In the genomic region with DNA sequence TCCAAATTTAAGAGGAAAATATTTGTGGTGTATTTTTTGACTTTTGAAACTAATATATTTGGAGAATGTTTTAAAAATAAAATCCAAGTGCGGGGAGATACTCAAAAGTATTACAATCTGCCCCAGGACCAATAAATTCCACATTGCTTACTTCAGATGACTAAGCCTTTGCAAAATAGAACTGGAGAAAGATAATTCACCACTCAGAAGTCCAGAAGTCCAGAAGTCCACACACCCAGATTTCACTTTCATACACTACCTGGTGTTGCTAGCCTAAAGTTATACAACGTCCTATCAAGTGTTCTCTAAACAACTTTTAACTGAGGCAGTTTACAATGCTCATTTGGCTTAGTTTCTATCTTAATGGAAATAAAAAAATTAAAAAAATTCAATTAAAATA, we compare ENCODE assay signal across 18 cellular contexts.
A peak's percentile ranks its signal among the peaks of the same experiment; 100 is the strongest.
DNase-seq lines count a peak whose midpoint lies in the region; ATAC-seq and TF ChIP-seq lines count a peak whose summit lies in the region.
"Had no signal": no experiment of that assay in that cellular context is flagged by ENCODE, and none has a peak within 500 bp of the region (broad histone marks: within the 10 kb centered on the region; RNA-seq: fewer than 3 reads in every experiment).

No MANE protein-coding gene starts in this region.

- H3K9me3 ChIP-seq in SK-N-SH: no peaks in the 10 kb centered on the region
- H3K9me3 ChIP-seq in PC-3 (ENCODE audit: low read length): no peaks in the 10 kb centered on the region
- no peaks in the 10 kb centered on the region for H3K9me3 ChIP-seq in hepatocyte (ENCODE audit: low read depth)
- H3K9me3 ChIP-seq: BE2C had no signal

- H3K27ac ChIP-seq in SK-N-SH (ENCODE audit: low read depth in 2 of 2, low read length in 1 of 2) (no peak overlapping the region), PC-3 (ENCODE audit: low read length) (no peak overlapping the region), hepatocyte (no peak overlapping the region)
- H3K27ac ChIP-seq: 22Rv1, C4-2B, HL-60 had no signal

- H3F3A ChIP-seq in SK-N-SH (replicated peaks; ENCODE audit: insufficient read depth): no peaks in the 10 kb centered on the region
- H3F3A ChIP-seq in PC-3 (ENCODE audit: low read length, unreplicated experiment): no peaks in the 10 kb centered on the region

- BruUV-seq in PC-3 (replicated peaks; lab: Mats Ljungman, UMichigan): no TSS peak

- H3K4me3 ChIP-seq in SK-N-SH (ENCODE audit: low read depth in 2 of 2, low read length in 1 of 2) (no peak overlapping the region), PC-3 (ENCODE audit: low read length) (no peak overlapping the region), hepatocyte (no peak overlapping the region)

- POLR2A ChIA-PET in SK-N-SH (lab: Yijun Ruan, JAX) (no interaction called here), PC-3 (lab: Charles Lee; ENCODE audit: unreplicated experiment) (no interaction called here)

- H3K27me3 ChIP-seq in SK-N-SH (ENCODE audit: insufficient read depth) (no peaks in the 10 kb centered on the region), PC-3 (ENCODE audit: low read length) (no peaks in the 10 kb centered on the region), hepatocyte (no peaks in the 10 kb centered on the region)
- H3K27me3 ChIP-seq: BE2C had no signal

- H3K9ac ChIP-seq in SK-N-SH (no peak overlapping the region), PC-3 (ENCODE audit: low read length) (no peak overlapping the region)

- 71% methylated on average over 2 of the region's 2 CpGs for WGBS in SK-N-SH (ENCODE audit: low lambda C conversion rate)
- 51% methylated on average over 2 of the region's 2 CpGs for WGBS in hepatocyte (ENCODE audit: low lambda C conversion rate, missing lambda C conversion rate)

- TF ChIP-seq EP300 in SK-N-SH (IDR thresholded peaks at IDR 0.05; ENCODE audit: borderline replicate concordance in 1 of 2, low read depth in 1 of 2, low read length in 1 of 2): no peak

- no peaks in the 10 kb centered on the region; a peak in 1 of 4 replicates for H3K4me1 ChIP-seq in SK-N-SH (ENCODE audit: control insufficient read depth in 1 of 2, insufficient read depth in 2 of 2, low read depth in 1 of 2, low read length in 1 of 2)
- peaks cover 15% of the 10 kb centered on the region for H3K4me1 ChIP-seq in PC-3 (ENCODE audit: insufficient read depth, low read length)
- H3K4me1 ChIP-seq in hepatocyte (ENCODE audit: insufficient read depth): no peaks in the 10 kb centered on the region

- CTCF ChIA-PET in SK-N-SH (lab: Yijun Ruan, JAX): interaction anchor here (1.1 to 1.8 kb wide), 3 partner anchors 12 to 156 kb away, joined by 3 to 6 read pairs (median 4); no protein-coding TSS in a partner anchor
- CTCF ChIA-PET in PC-3 (lab: Charles Lee): no interaction called here

- H3K9me2 ChIP-seq in SK-N-SH (no peaks in the 10 kb centered on the region), PC-3 (replicated peaks; ENCODE audit: low read length) (no peaks in the 10 kb centered on the region), hepatocyte (replicated peaks; ENCODE audit: insufficient read depth) (no peaks in the 10 kb centered on the region)

- DNase-seq in SK-N-SH: no peak
- peak; percentile 39 for DNase-seq in PC-3
- DNase-seq in hepatocyte (ENCODE audit: low spot score): peak; percentile 40
- DNase-seq in pons (ENCODE audit: low spot score): no peak
- no peak for DNase-seq in AG20443 (ENCODE audit: low spot score)
- DNase-seq in T-helper 9 cell: no peak
- DNase-seq: BE2C; CD4-positive, alpha-beta memory T cell; DMS79; GF-D8; HCEC 1CT; HFFc6; IMR-90; KBM-7 had no signal

- no peaks in the 10 kb centered on the region for H4K20me1 ChIP-seq in SK-N-SH (ENCODE audit: insufficient read depth)
- H4K20me1 ChIP-seq in PC-3 (ENCODE audit: low read length): no peaks in the 10 kb centered on the region
- no peaks in the 10 kb centered on the region for H4K20me1 ChIP-seq in hepatocyte (ENCODE audit: insufficient read depth, poor library complexity, severe bottlenecking)

- TF ChIP-seq RAD21 in SK-N-SH (IDR thresholded peaks at IDR 0.05; ENCODE audit: low read length): no peak

- TF ChIP-seq CTCF in SK-N-SH (IDR thresholded peaks at IDR 0.05): no peak
- TF ChIP-seq CTCF in PC-3 (conservative IDR thresholded peaks at IDR 0.05; ENCODE audit: low read depth, low read length): no peak
- no peak for TF ChIP-seq CTCF in hepatocyte (IDR thresholded peaks at IDR 0.05; ENCODE audit: poor library complexity)

- no peak overlapping the region for H3K4me2 ChIP-seq in SK-N-SH
- H3K4me2 ChIP-seq in PC-3 (ENCODE audit: low read length): 0 out of 2 replicates have a peak overlapping the region, but pooled peaks have one; percentile 3
- no peak overlapping the region for H3K4me2 ChIP-seq in hepatocyte

- H2AFZ ChIP-seq in SK-N-SH (ENCODE audit: low read depth): no peak overlapping the region
- H2AFZ ChIP-seq in PC-3 (ENCODE audit: low read length): no peak overlapping the region
- H2AFZ ChIP-seq in hepatocyte: no peak overlapping the region

- no peaks in the 10 kb centered on the region for H3K36me3 ChIP-seq in SK-N-SH (replicated peaks in 1 of 2; ENCODE audit: control insufficient read depth in 1 of 2, insufficient read depth in 2 of 2, low read length in 1 of 2)
- H3K36me3 ChIP-seq in PC-3 (ENCODE audit: low read depth, low read length): no peaks in the 10 kb centered on the region
- H3K36me3 ChIP-seq in hepatocyte (replicated peaks; ENCODE audit: insufficient read depth, low read depth): no peaks in the 10 kb centered on the region
- H3K36me3 ChIP-seq: BE2C had no signal

- no peaks in the 10 kb centered on the region for H3K79me2 ChIP-seq in SK-N-SH (ENCODE audit: insufficient read depth)
- no peaks in the 10 kb centered on the region for H3K79me2 ChIP-seq in PC-3 (ENCODE audit: low read length)
- no peaks in the 10 kb centered on the region for H3K79me2 ChIP-seq in hepatocyte

- intact Hi-C loops in PC-3 (cut with micrococcal nuclease): no loop called here

- ATAC-seq in SK-N-SH treated with all-trans-retinoic acid at 6 μM for 48 hours: no peak
- peak; percentile 74 for ATAC-seq in PC-3

TF ChIP-seq in SK-N-SH, 30 proteins besides CTCF, POLR2A, EP300 and RAD21:
- peak; percentile 3; the same call in 1 of the 2 replicates for TF ChIP-seq FOSL2 (IDR thresholded peaks at IDR 0.05; ENCODE audit: borderline replicate concordance, low read depth)
- TF ChIP-seq RCOR1 (IDR thresholded peaks at IDR 0.05; ENCODE audit: low read length): no peak
- TF ChIP-seq ELF1 (IDR thresholded peaks at IDR 0.05): no peak

TF ChIP-seq in SK-N-SH treated with all-trans-retinoic acid at 6 μM for 48 hours, 23 proteins besides CTCF, POLR2A, EP300 and RAD21:
- TF ChIP-seq, protein P1, sequence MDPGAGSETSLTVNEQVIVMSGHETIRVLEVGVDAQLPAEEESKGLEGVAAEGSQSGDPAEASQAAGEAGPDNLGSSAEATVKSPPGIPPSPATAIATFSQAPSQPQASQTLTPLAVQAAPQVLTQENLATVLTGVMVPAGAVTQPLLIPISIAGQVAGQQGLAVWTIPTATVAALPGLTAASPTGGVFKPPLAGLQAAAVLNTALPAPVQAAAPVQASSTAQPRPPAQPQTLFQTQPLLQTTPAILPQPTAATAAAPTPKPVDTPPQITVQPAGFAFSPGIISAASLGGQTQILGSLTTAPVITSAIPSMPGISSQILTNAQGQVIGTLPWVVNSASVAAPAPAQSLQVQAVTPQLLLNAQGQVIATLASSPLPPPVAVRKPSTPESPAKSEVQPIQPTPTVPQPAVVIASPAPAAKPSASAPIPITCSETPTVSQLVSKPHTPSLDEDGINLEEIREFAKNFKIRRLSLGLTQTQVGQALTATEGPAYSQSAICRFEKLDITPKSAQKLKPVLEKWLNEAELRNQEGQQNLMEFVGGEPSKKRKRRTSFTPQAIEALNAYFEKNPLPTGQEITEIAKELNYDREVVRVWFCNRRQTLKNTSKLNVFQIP (CRISPR knock-in tag; IDR thresholded peaks at IDR 0.05; ENCODE audit: borderline replicate concordance, low read depth): no peak
- TF ChIP-seq PPARA (CRISPR knock-in tag; IDR thresholded peaks at IDR 0.05; ENCODE audit: borderline replicate concordance): no peak
- no peak for TF ChIP-seq ZFP3 (CRISPR knock-in tag; IDR thresholded peaks at IDR 0.05)
- no peak for TF ChIP-seq ZNF8 (CRISPR knock-in tag; IDR thresholded peaks at IDR 0.05)
- no peak for TF ChIP-seq TCF4 (CRISPR knock-in tag; IDR thresholded peaks at IDR 0.05; ENCODE audit: borderline replicate concordance)
- no peak for TF ChIP-seq ISL1 (CRISPR knock-in tag; IDR thresholded peaks at IDR 0.05)
- TF ChIP-seq ZFP30 (CRISPR knock-in tag; IDR thresholded peaks at IDR 0.05): no peak

Comparison
In these comparisons a context has a peak if more than half of its experiments do, and no peak if none do; other contexts are left out.
1. DNase-seq: peak in PC-3 (single experiment) and hepatocyte (single experiment); none in SK-N-SH (single experiment), pons (single experiment), AG20443 (single experiment) and T-helper 9 cell (single experiment).